In genomic region chr15:58423858-58424608, GRCh38 we compare ENCODE assay signal across 21 cellular contexts. TPM values are rescaled to one million over a fixed set of nuclear protein-coding genes. Genes with fewer than 3 reads are reported as not detected.
A peak's percentile ranks its signal among the peaks of the same experiment; 100 is the strongest.
DNase-seq lines count a peak whose midpoint lies in the region; ATAC-seq, FAIRE-seq and TF ChIP-seq lines count a peak whose summit lies in the region.
"Had no signal": no experiment of that assay in that cellular context is flagged by ENCODE, and none has a peak within 500 bp of the region (broad histone marks: within the 10 kb centered on the region; RNA-seq: fewer than 3 reads in every experiment).

No MANE protein-coding gene starts in this region.

- peak; percentile 5 for FAIRE-seq in keratinocyte (lab: Jason Lieb, UNC)

- H4K20me1 ChIP-seq in keratinocyte (ENCODE audit: control insufficient read depth, extremely low read depth, insufficient read depth, low read length), result no peaks in the 10 kb centered on the region

- H2AFZ ChIP-seq in keratinocyte (ENCODE audit: control insufficient read depth, low read length), result no peak overlapping the region

- H3K4me3 Mint-ChIP-seq in activated naive CD8-positive, alpha-beta T cell treated with anti-CD3 and anti-CD28 coated beads, Interleukin-2, amount 50 U/mL, for 24 hours, result no peak overlapping the region
- no peak overlapping the region for H3K4me3 Mint-ChIP-seq in activated naive CD8-positive, alpha-beta T cell treated with anti-CD3 and anti-CD28 coated beads for 36 hours
- H3K4me3 Mint-ChIP-seq: CD8-positive, alpha-beta memory T cell; memory B cell; nephron had no signal

- no peak overlapping the region for H3K27ac Mint-ChIP-seq in activated naive CD8-positive, alpha-beta T cell treated with anti-CD3 and anti-CD28 coated beads, Interleukin-2, amount 50 U/mL, for 24 hours
- no peak overlapping the region for H3K27ac Mint-ChIP-seq in activated naive CD8-positive, alpha-beta T cell treated with anti-CD3 and anti-CD28 coated beads for 36 hours
- H3K27ac Mint-ChIP-seq: CD8-positive, alpha-beta memory T cell; memory B cell; nephron had no signal

- peak overlapping the region; percentile 80 for H3K27ac ChIP-seq in VCaP
- H3K27ac ChIP-seq in keratinocyte (ENCODE audit: control insufficient read depth, insufficient read depth, low read length), result no peak overlapping the region
- H3K27ac ChIP-seq in tibial artery, result no peak overlapping the region
- H3K27ac ChIP-seq: uterus had no signal

- dilution Hi-C loops in keratinocyte (cut with MboI; ENCODE audit: extremely low pct_ligation_motif_present, low sequenced_read_pairs), result no loop called here

- H3K27me3 ChIP-seq in keratinocyte (ENCODE audit: control insufficient read depth, extremely low read depth, insufficient read depth, low read length), result no peaks in the 10 kb centered on the region
- no peaks in the 10 kb centered on the region for H3K27me3 ChIP-seq in tibial artery
- H3K27me3 ChIP-seq: uterus had no signal

- intact Hi-C loops in tibial artery (cut with DNase I; ENCODE audit: low total_unique reads), result no loop called here

- H3K9me3 ChIP-seq in keratinocyte (ENCODE audit: control insufficient read depth, low read depth, low read length), result no peaks in the 10 kb centered on the region
- no peaks in the 10 kb centered on the region for H3K9me3 ChIP-seq in tibial artery
- H3K9me3 ChIP-seq: uterus had no signal

- H3K4me1 ChIP-seq in keratinocyte (ENCODE audit: control insufficient read depth, extremely low read depth, insufficient read depth, low read length) (no peaks in the 10 kb centered on the region), tibial artery (no peaks in the 10 kb centered on the region)
- H3K4me1 ChIP-seq: uterus had no signal

- no peak for DNase-seq in activated naive CD8-positive, alpha-beta T cell treated with anti-CD3 and anti-CD28 coated beads, Interleukin-2, amount 50 U/mL, for 24 hours
- DNase-seq in activated naive CD8-positive, alpha-beta T cell treated with anti-CD3 and anti-CD28 coated beads for 36 hours, result no peak
- no peak for DNase-seq in keratinocyte (ENCODE audit: low read depth, low spot score)
- DNase-seq in stromal cell of bone marrow (ENCODE audit: low read depth), result peak; percentile 74
- no peak for DNase-seq in DMS79 treated with DMSO at 0.1 percent for 48 hours (lab: John Stamatoyannopoulos, UW)
- DNase-seq in tibial artery, result no peak
- DNase-seq in KG1 (lab: John Stamatoyannopoulos, UW), result no peak
- DNase-seq: ACHN; activated CD4-positive, alpha-beta T cell treated with anti-CD3 and anti-CD28 coated beads for 48 hours; anterior cingulate cortex; CD8-positive, alpha-beta memory T cell; DND-41; effector memory CD4-positive, alpha-beta T cell; NCI-H2171; stimulated activated CD4-positive, alpha-beta T cell treated with anti-CD3 and anti-CD28 coated beads, Interleukin-4, amount 100 ng/mL, for 1 hour; SW 1271; uterus had no signal

- H3K4me3 ChIP-seq in keratinocyte (ENCODE audit: control insufficient read depth in 2 of 3, extremely low read depth in 1 of 3, insufficient read depth in 2 of 3, low read depth in 1 of 3, low read length in 3 of 3), result no peak overlapping the region
- H3K4me3 ChIP-seq in tibial artery, result no peak overlapping the region
- H3K4me3 ChIP-seq: skin epidermis, uterus had no signal

- peaks cover 2% of the 10 kb centered on the region for H3K36me3 Mint-ChIP-seq in activated naive CD8-positive, alpha-beta T cell treated with anti-CD3 and anti-CD28 coated beads, Interleukin-2, amount 50 U/mL, for 24 hours (ENCODE audit: low read depth)
- peaks cover 18% of the 10 kb centered on the region for H3K36me3 Mint-ChIP-seq in activated naive CD8-positive, alpha-beta T cell treated with anti-CD3 and anti-CD28 coated beads for 36 hours
- H3K36me3 Mint-ChIP-seq: memory B cell had no signal

- H3K36me3 ChIP-seq in keratinocyte (ENCODE audit: control insufficient read depth in 2 of 2, extremely low read depth in 1 of 2, insufficient read depth in 2 of 2, low read length in 2 of 2) (no peaks in the 10 kb centered on the region), tibial artery (no peaks in the 10 kb centered on the region)
- H3K36me3 ChIP-seq: uterus had no signal

- peak; percentile 33 for ATAC-seq in activated naive CD8-positive, alpha-beta T cell treated with anti-CD3 and anti-CD28 coated beads, Interleukin-2, amount 50 U/mL, for 24 hours

- H3K79me2 ChIP-seq in keratinocyte (ENCODE audit: control insufficient read depth, insufficient read depth, low read length), result no peaks in the 10 kb centered on the region

- no peaks in the 10 kb centered on the region for H3K27me3 Mint-ChIP-seq in activated naive CD8-positive, alpha-beta T cell treated with anti-CD3 and anti-CD28 coated beads, Interleukin-2, amount 50 U/mL, for 24 hours
- H3K27me3 Mint-ChIP-seq in activated naive CD8-positive, alpha-beta T cell treated with anti-CD3 and anti-CD28 coated beads for 36 hours, result no peaks in the 10 kb centered on the region

- H3K9me1 ChIP-seq in keratinocyte (ENCODE audit: control insufficient read depth, extremely low read depth, insufficient read depth, low read length), result no peaks in the 10 kb centered on the region

- H3K9ac ChIP-seq in keratinocyte (ENCODE audit: control insufficient read depth, extremely low read depth, insufficient read depth, low read length), result no peak overlapping the region

- TF ChIP-seq CTCF in VCaP (conservative IDR thresholded peaks at IDR 0.05) (no peak), keratinocyte (optimal IDR thresholded peaks at IDR 0.05 in 1 of 3, IDR thresholded peaks at IDR 0.05 in 1 of 3, conservative IDR thresholded peaks at IDR 0.05 in 1 of 3; ENCODE audit: extremely low read depth in 1 of 3, insufficient read depth in 2 of 3, low read length in 3 of 3) (no peak), tibial artery (IDR thresholded peaks at IDR 0.05) (no peak)

- H3K4me1 Mint-ChIP-seq in activated naive CD8-positive, alpha-beta T cell treated with anti-CD3 and anti-CD28 coated beads, Interleukin-2, amount 50 U/mL, for 24 hours, result peaks cover 22% of the 10 kb centered on the region
- H3K4me1 Mint-ChIP-seq in activated naive CD8-positive, alpha-beta T cell treated with anti-CD3 and anti-CD28 coated beads for 36 hours, result peaks cover 25% of the 10 kb centered on the region
- H3K4me1 Mint-ChIP-seq: memory B cell had no signal

- H3K9me3 Mint-ChIP-seq in activated naive CD8-positive, alpha-beta T cell treated with anti-CD3 and anti-CD28 coated beads, Interleukin-2, amount 50 U/mL, for 24 hours, result no peaks in the 10 kb centered on the region
- H3K9me3 Mint-ChIP-seq in activated naive CD8-positive, alpha-beta T cell treated with anti-CD3 and anti-CD28 coated beads for 36 hours, result no peaks in the 10 kb centered on the region
- H3K9me3 Mint-ChIP-seq: CD8-positive, alpha-beta memory T cell; memory B cell; nephron had no signal

- H3K4me2 ChIP-seq in keratinocyte (ENCODE audit: control insufficient read depth, extremely low read depth, insufficient read depth, low read depth, low read length), result no peak overlapping the region

RNA-seq across cellular contexts. Expression of gene LIPC, which starts 7.8 kb away (rescaled TPM):
- total RNA-seq in activated naive CD8-positive, alpha-beta T cell treated with anti-CD3 and anti-CD28 coated beads for 36 hours, result 1 to 10 TPM; 1.5 to 1.8 TPM
- polyA plus RNA-seq in keratinocyte, result not detected in 3 replicates
- not detected for polyA plus RNA-seq in keratinocyte (2011; ENCODE audit: low read depth)
- polyA plus RNA-seq in keratinocyte (2011; cell fraction: cytosol; rRNA removed), result not detected in 2 replicates
- not detected in 2 replicates for polyA plus RNA-seq in keratinocyte (2011; cell fraction: nucleus; rRNA removed)
- not detected in 2 replicates for polyA plus RNA-seq in keratinocyte (2012; ENCODE audit: low replicate concordance)
- not detected in 3 replicates for polyA minus RNA-seq in keratinocyte
- not detected for polyA minus RNA-seq in keratinocyte (2011; cell fraction: cytosol; rRNA and poly(A)+ RNA removed)
- polyA minus RNA-seq in keratinocyte (2011; cell fraction: nucleus; rRNA and poly(A)+ RNA removed), result not detected in 2 replicates
